In genomic region chr17:66432996-66433556, GRCh38 we compare ENCODE assay signal across 15 cellular contexts.
A peak's percentile ranks its signal among the peaks of the same experiment; 100 is the strongest.
DNase-seq lines count a peak whose midpoint lies in the region; ATAC-seq, FAIRE-seq and TF ChIP-seq lines count a peak whose summit lies in the region.
"Had no signal": no experiment of that assay in that cellular context is flagged by ENCODE, and none has a peak within 500 bp of the region (broad histone marks: within the 10 kb centered on the region; RNA-seq: fewer than 3 reads in every experiment).

No MANE protein-coding gene starts in this region.

- DNase-seq in HCEC 1CT (peak; percentile 48), SKM-1 treated with dmso at 0.1 percent for 144 hours (lab: John Stamatoyannopoulos, UW; ENCODE audit: unreplicated experiment) (peak; percentile 27), GM13977 (ENCODE audit: low spot score) (no peak), urothelium cell line (ENCODE audit: low spot score) (no peak)
- DNase-seq in NK-92 treated with Interleukin-12 subunit alpha and Interleukin-12 subunit beta, amount 100 ng/mL, for 24 hours (lab: John Stamatoyannopoulos, UW) = no peak
- DNase-seq: activated T-cell treated with anti-CD3 and anti-CD28 coated beads, Interleukin-2, amount 50 U/mL, for 4 hours; immature natural killer cell; NCI-H187 treated with DMSO at 0.1 percent for 48 hours; PC-3; trophoblast cell had no signal

- H2AFZ ChIP-seq in ACC112 (ENCODE audit: low read length, unreplicated experiment) = no peak overlapping the region

- peak overlapping the region; percentile 76; the same call in 1 of the 2 replicates for H3K27ac ChIP-seq in ACC112 (ENCODE audit: low read depth, low read length)
- H3K27ac ChIP-seq in gastroesophageal sphincter = peak overlapping the region in 3 of 4 donors; percentile 72 to 81 (median 73)

- H3K9me3 ChIP-seq in gastroesophageal sphincter = no peaks in the 10 kb centered on the region

- peaks cover 89% of the 10 kb centered on the region for H3K79me2 ChIP-seq in ACC112 (ENCODE audit: control insufficient read depth, insufficient read depth, low read length, unreplicated experiment)

- no peak for TF ChIP-seq POLR2A in gastroesophageal sphincter (IDR thresholded peaks at IDR 0.05)

- H3K36me3 ChIP-seq in ACC112 (ENCODE audit: insufficient read depth, low read length) = no peaks in the 10 kb centered on the region
- H3K36me3 ChIP-seq in gastroesophageal sphincter = no peaks in the 10 kb centered on the region

- no peak for FAIRE-seq in urothelium cell line (lab: Jason Lieb, UNC)
- FAIRE-seq: HepG2 had no signal

- TF ChIP-seq EP300 in gastroesophageal sphincter (IDR thresholded peaks at IDR 0.05) = no peak

- ATAC-seq in gastroesophageal sphincter (peak; percentile 52), GM18909 (IDR thresholded peaks at IDR 0.05; ENCODE audit: poor library complexity, unreplicated experiment) (no peak)
- ATAC-seq: activated T-cell treated with anti-CD3 and anti-CD28 coated beads, Interleukin-2, amount 50 U/mL, for 4 hours; HepG2; PC-3; sciatic nerve had no signal

- in situ Hi-C loops in GM13977 (cut with MboI; ENCODE audit: low pct_unique_long_range_greater_than_20kb, low sequenced_read_pairs, unreplicated experiment) = no loop called here

- no peaks in the 10 kb centered on the region for H3K27me3 ChIP-seq in ACC112 (ENCODE audit: insufficient read depth, low read length)
- no peaks in the 10 kb centered on the region for H3K27me3 ChIP-seq in gastroesophageal sphincter

- TF ChIP-seq CTCF in gastroesophageal sphincter (IDR thresholded peaks at IDR 0.05) (peak in 1 of 4 experiments; percentile 13), GM13977 (IDR thresholded peaks at IDR 0.05; ENCODE audit: extremely low read depth, insufficient read depth, missing control alignments) (no peak)

- 18 to 41% methylated on average over 3 to 5 of the region's 5 CpGs for whole genome bisulfite sequencing in gastroesophageal sphincter (ENCODE audit: low coverage in 1 of 2), 2 donors

- peaks cover 37% of the 10 kb centered on the region for H3K4me1 ChIP-seq in ACC112 (ENCODE audit: control insufficient read depth, insufficient read depth, low read length, unreplicated experiment)
- H3K4me1 ChIP-seq in gastroesophageal sphincter = peaks cover 2 to 56% (median 20%) of the 10 kb centered on the region in 3 donors

- H3K4me3 ChIP-seq in ACC112 (ENCODE audit: low read depth, low read length) (no peak overlapping the region), gastroesophageal sphincter (no peak overlapping the region)

Comparison
In these comparisons a context has a peak if more than half of its experiments do, and no peak if none do; other contexts are left out.
1. DNase-seq: peak in HCEC 1CT (single experiment) and SKM-1 treated with dmso at 0.1 percent for 144 hours (single experiment); none in NK-92 treated with Interleukin-12 subunit alpha and Interleukin-12 subunit beta, amount 100 ng/mL, for 24 hours (single experiment), GM13977 (single experiment) and urothelium cell line (single experiment).